In genomic region chr17:30832438-30832790, GRCh38 we compare ENCODE assay signal across 8 cellular contexts. TPM values are rescaled to one million over a fixed set of nuclear protein-coding genes. Genes with fewer than 3 reads are reported as not detected.
DNase-seq lines count a peak whose midpoint lies in the region; ATAC-seq and TF ChIP-seq lines count a peak whose summit lies in the region.

No MANE protein-coding gene starts in this region.

- no peak for DNase-seq in GM06990 (ENCODE audit: extremely low read depth, insufficient read length)
- peak; percentile 75 to 79 for DNase-seq in erythroblast (lab: John Stamatoyannopoulos, UW)
- no peak for DNase-seq in trophoblast cell
- no peak for DNase-seq in effector CD8-positive, alpha-beta T cell (lab: John Stamatoyannopoulos, UW)
- no peak for DNase-seq in aorta

- H2AK5ac ChIP-seq in trophoblast cell (ENCODE audit: low read length): no peak overlapping the region

- peak overlapping the region; percentile 48; the same call in 1 of the 2 replicates for H2AFZ ChIP-seq in OCI-LY3 (ENCODE audit: low read depth, low read length)
- peak overlapping the region; percentile 98 for H2AFZ ChIP-seq in trophoblast cell (ENCODE audit: insufficient read depth, low read length, poor library complexity)

- H3K4me3 ChIP-seq in GM06990 (replicated peaks; ENCODE audit: low read depth, low read length) (peak overlapping the region; percentile 96), OCI-LY3 (ENCODE audit: low read length) (peak overlapping the region; percentile 85), trophoblast cell (ENCODE audit: low read depth, low read length) (peak overlapping the region; percentile 87), aorta (ENCODE audit: low read length in 2 of 2) (no peak overlapping the region)

- H3K4me1 ChIP-seq in OCI-LY3 (ENCODE audit: low read length) (peaks cover 15% of the 10 kb centered on the region), trophoblast cell (ENCODE audit: control insufficient read depth in 1 of 2, insufficient read depth in 2 of 2, low read length in 2 of 2) (no peaks in the 10 kb centered on the region), aorta (ENCODE audit: control insufficient read depth in 1 of 2, insufficient read depth in 2 of 2, low read length in 2 of 2) (no peaks in the 10 kb centered on the region)

- ATAC-seq in GM19328 (IDR thresholded peaks at IDR 0.05; ENCODE audit: unreplicated experiment): no peak
- ATAC-seq in GM18498 (IDR thresholded peaks at IDR 0.05; ENCODE audit: unreplicated experiment): no peak
- no peak for ATAC-seq in aorta (ENCODE audit: low FRiP score)

- H3K18ac ChIP-seq in trophoblast cell (ENCODE audit: low read length): peak overlapping the region; percentile 92

- H4K91ac ChIP-seq in trophoblast cell (ENCODE audit: low read depth, low read length): peak overlapping the region; percentile 63

- H3K14ac ChIP-seq in trophoblast cell (ENCODE audit: low read length): peak overlapping the region; percentile 83

- no peak overlapping the region for H2BK12ac ChIP-seq in trophoblast cell (ENCODE audit: low read length)

- no peak overlapping the region for H3K23ac ChIP-seq in trophoblast cell (ENCODE audit: low read length)

- H4K12ac ChIP-seq in trophoblast cell (ENCODE audit: low read depth, low read length): peak overlapping the region; percentile 87

- peaks cover 9% of the 10 kb centered on the region for H4K20me1 ChIP-seq in OCI-LY3 (ENCODE audit: insufficient read depth, low read length)

- TF ChIP-seq CTCF in GM06990 (IDR thresholded peaks at IDR 0.05; ENCODE audit: insufficient read depth, low read length, poor library complexity, severe bottlenecking): no peak
- TF ChIP-seq CTCF in OCI-LY3 (IDR thresholded peaks at IDR 0.05; ENCODE audit: low read depth, low read length): no peak

- H3K27ac ChIP-seq in OCI-LY3 (ENCODE audit: low read length) (peak overlapping the region; percentile 52), trophoblast cell (ENCODE audit: low read depth, low read length) (no peak overlapping the region), aorta (ENCODE audit: low read depth in 1 of 2, low read length in 2 of 2) (no peak overlapping the region)

- no peak for TF ChIP-seq POLR2A in erythroblast (IDR thresholded peaks at IDR 0.05; ENCODE audit: low read length)

- no CpG with 5 or more reads among the region's 11 CpGs for WGBS in trophoblast cell (ENCODE audit: extremely low coverage, insufficient coverage, insufficient read length)
- WGBS in aorta, 2 donors: 1 to 2% methylated on average over 11 of the region's 11 CpGs

- intact Hi-C loops in aorta (cut with DNase I): no loop called here

- no peaks in the 10 kb centered on the region for H3K36me3 ChIP-seq in GM06990 (ENCODE audit: control insufficient read depth, insufficient read depth, low read length)
- H3K36me3 ChIP-seq in OCI-LY3 (replicated peaks; ENCODE audit: low read depth, low read length): peaks cover 28% of the 10 kb centered on the region
- H3K36me3 ChIP-seq in trophoblast cell (ENCODE audit: control insufficient read depth in 1 of 2, insufficient read depth in 2 of 2, low read length in 2 of 2): peaks cover under 1 to 3% of the 10 kb centered on the region in 2 experiments
- H3K36me3 ChIP-seq in aorta (ENCODE audit: control insufficient read depth in 1 of 2, insufficient read depth in 2 of 2, low read length in 1 of 2): no peaks in the 10 kb centered on the region

- H2BK120ac ChIP-seq in trophoblast cell (ENCODE audit: insufficient read depth, low read length, poor library complexity): peak overlapping the region; percentile 70

- H3K79me2 ChIP-seq in OCI-LY3 (ENCODE audit: low read length) (peaks cover 41% of the 10 kb centered on the region), trophoblast cell (ENCODE audit: control insufficient read depth, insufficient read depth, low read length, poor library complexity) (peaks cover 4% of the 10 kb centered on the region)

- H3K9ac ChIP-seq in OCI-LY3 (ENCODE audit: low read length) (peak overlapping the region; percentile 90), trophoblast cell (ENCODE audit: low read length) (peak overlapping the region; percentile 94)

- H3K9me3 ChIP-seq in OCI-LY3 (ENCODE audit: insufficient read depth, low read length) (no peaks in the 10 kb centered on the region), trophoblast cell (ENCODE audit: insufficient read depth, low read depth, low read length) (no peaks in the 10 kb centered on the region), aorta (ENCODE audit: control insufficient read depth, low read length) (no peaks in the 10 kb centered on the region)

- H3K27me3 ChIP-seq in GM06990 (replicated peaks; ENCODE audit: control insufficient read depth, insufficient read depth, low read length) (no peaks in the 10 kb centered on the region), OCI-LY3 (ENCODE audit: low read depth, low read length) (no peaks in the 10 kb centered on the region), trophoblast cell (ENCODE audit: insufficient read depth, low read length) (no peaks in the 10 kb centered on the region), aorta (ENCODE audit: control insufficient read depth in 1 of 2, insufficient read depth in 2 of 2, low read length in 1 of 2) (no peaks in the 10 kb centered on the region)

- peaks cover 6% of the 10 kb centered on the region for H3K79me1 ChIP-seq in trophoblast cell (ENCODE audit: low read length)

- no peak overlapping the region for H2BK5ac ChIP-seq in trophoblast cell (ENCODE audit: low read depth, low read length, poor library complexity)

- H3K4ac ChIP-seq in trophoblast cell (ENCODE audit: low read depth, low read length): peak overlapping the region; percentile 57

- H4K8ac ChIP-seq in trophoblast cell (ENCODE audit: low read depth, low read length): peak overlapping the region; percentile 93

- H3K4me2 ChIP-seq in OCI-LY3 (ENCODE audit: low read length) (peak overlapping the region; percentile 87), trophoblast cell (ENCODE audit: low read length) (peak overlapping the region; percentile 66)

RNA-seq across cellular contexts. Expression of gene ATAD5, which starts 0.6 kb away (rescaled TPM):
- 7.0 TPM in 2 replicates for polyA plus RNA-seq in trophoblast cell (2013)
- total RNA-seq in aorta: 1 to 10 TPM; 1.2 to 1.6 TPM
- under 1 TPM in 1 of 2 donors, not detected in 1; 0.28 TPM for polyA plus RNA-seq in aorta

RNA-seq across cellular contexts. Expression of gene CRLF3, which starts 7.9 kb away (rescaled TPM):
- polyA plus RNA-seq in trophoblast cell (2013): 11.8 and 11.9 TPM in 2 replicates
- total RNA-seq in aorta: 10 to 100 TPM; 11.3 to 19.0 TPM
- 1 to 10 TPM; 4.3 to 6.5 TPM for polyA plus RNA-seq in aorta

Comparison
In these comparisons a context has a peak if more than half of its experiments do, and no peak if none do; other contexts are left out.
1. DNase-seq: peak in erythroblast (2 of 2); none in GM06990 (single experiment), trophoblast cell (0 of 2), effector CD8-positive, alpha-beta T cell (single experiment) and aorta (0 of 2).
2. H3K4me3 ChIP-seq: peak in GM06990 (single experiment), OCI-LY3 (single experiment) and trophoblast cell (single experiment); none in aorta (0 of 2).